Comparison of ENCODE assay signal across 8 cellular contexts in the genomic region with DNA sequence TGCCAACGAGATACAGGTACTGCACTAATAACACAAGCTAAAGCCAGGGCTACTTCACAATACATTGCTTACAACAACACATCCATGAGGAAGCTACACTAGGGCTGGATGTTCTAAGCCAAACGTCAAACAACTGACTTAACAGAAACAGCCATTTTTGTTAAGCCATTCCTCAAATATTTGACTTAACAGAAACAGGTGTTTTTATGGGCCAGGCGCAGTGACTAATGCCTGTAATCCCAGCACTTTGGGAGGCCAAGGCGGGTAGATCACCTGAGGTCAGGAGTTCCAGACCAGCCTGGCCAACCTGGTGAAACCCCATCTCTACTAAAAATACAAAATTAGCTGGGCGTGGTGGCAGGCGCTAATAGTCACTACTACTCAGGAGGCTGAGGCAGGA. TPM values are rescaled to one million over a fixed set of nuclear protein-coding genes. Genes with fewer than 3 reads are reported as not detected.
DNase-seq lines count a peak whose midpoint lies in the region; ATAC-seq and TF ChIP-seq lines count a peak whose summit lies in the region.
"Not testable (repeated sequence)": the region's sequence is repeated elsewhere in the genome, so short reads cannot be mapped to it uniquely, and the experiment has no call there.

No MANE protein-coding gene starts in this region.

- POLR2A ChIA-PET in activated CD4-positive, alpha-beta T cell treated with anti-CD3 and anti-CD28 coated beads, Interleukin-2, amount 10 ng/mL, durations not matched to agents 7 days and 5 days (lab: Charles Lee): not testable (repeated sequence)

- H3K36me3 ChIP-seq in CD4-positive, CD25-positive, alpha-beta regulatory T cell (ENCODE audit: control insufficient read depth, insufficient read depth, low read length): peaks cover 41% of the 10 kb centered on the region
- H3K36me3 ChIP-seq in OCI-LY3 (replicated peaks; ENCODE audit: low read depth, low read length): peaks cover 14% of the 10 kb centered on the region
- not testable (repeated sequence) for H3K36me3 ChIP-seq in endodermal cell (ENCODE audit: control insufficient read depth, insufficient read depth, low read length); trophoblast cell (ENCODE audit: control insufficient read depth in 1 of 2, insufficient read depth in 2 of 2, low read length in 2 of 2)
- H3K36me3 ChIP-seq in upper lobe of left lung: peaks cover 7 to 32% (median 9%) of the 10 kb centered on the region in 4 donors

- peaks cover 13 to 70% (median 37%) of the 10 kb centered on the region in 4 donors for H3K4me1 Mint-ChIP-seq in CD4-positive, CD25-positive, alpha-beta regulatory T cell
- H3K4me1 Mint-ChIP-seq in activated CD4-positive, alpha-beta T cell treated with anti-CD3 and anti-CD28 coated beads, Interleukin-2, amount 10 ng/mL, durations not matched to agents 7 days and 5 days: peaks cover 49% of the 10 kb centered on the region
- peaks cover 50% of the 10 kb centered on the region for H3K4me1 Mint-ChIP-seq in activated naive CD4-positive, alpha-beta T cell treated with anti-CD3 and anti-CD28 coated beads, Interleukin-2, amount 50 U/mL, for 24 hours
- H3K4me1 Mint-ChIP-seq in endodermal cell: not testable (repeated sequence)

- WGBS in endodermal cell (ENCODE audit: insufficient coverage in 1 of 2, insufficient read length in 1 of 2), 2 experiments: 86% methylated on average over 4 to 6 of the region's 6 CpGs
- WGBS in trophoblast cell (ENCODE audit: extremely low coverage, insufficient coverage, insufficient read length): no CpG with 5 or more reads among the region's 6 CpGs
- 85 to 93% methylated on average over 6 of the region's 6 CpGs for WGBS in upper lobe of left lung, 2 donors

- H4K8ac ChIP-seq in trophoblast cell (ENCODE audit: low read depth, low read length): not testable (repeated sequence)

- H3K79me1 ChIP-seq in trophoblast cell (ENCODE audit: low read length): not testable (repeated sequence)

- not testable (repeated sequence) for TF ChIP-seq EP300 in upper lobe of left lung (IDR thresholded peaks at IDR 0.05)

- H3K4ac ChIP-seq in trophoblast cell (ENCODE audit: low read depth, low read length): not testable (repeated sequence)

- peaks cover 23% of the 10 kb centered on the region for H3K36me3 Mint-ChIP-seq in CD4-positive, CD25-positive, alpha-beta regulatory T cell
- peaks cover 47% of the 10 kb centered on the region for H3K36me3 Mint-ChIP-seq in activated CD4-positive, alpha-beta T cell treated with anti-CD3 and anti-CD28 coated beads, Interleukin-2, amount 10 ng/mL, durations not matched to agents 7 days and 5 days (ENCODE audit: low read depth)
- peaks cover 10% of the 10 kb centered on the region for H3K36me3 Mint-ChIP-seq in activated naive CD4-positive, alpha-beta T cell treated with anti-CD3 and anti-CD28 coated beads, Interleukin-2, amount 50 U/mL, for 24 hours
- peaks cover 38% of the 10 kb centered on the region for H3K36me3 Mint-ChIP-seq in endodermal cell (ENCODE audit: low read depth)

- H3K79me2 ChIP-seq in OCI-LY3 (ENCODE audit: low read length); trophoblast cell (ENCODE audit: control insufficient read depth, insufficient read depth, low read length, poor library complexity): not testable (repeated sequence)

- not testable (repeated sequence) for H3K18ac ChIP-seq in trophoblast cell (ENCODE audit: low read length)

- H3K4me3 ChIP-seq in CD4-positive, CD25-positive, alpha-beta regulatory T cell (ENCODE audit: low read depth, low read length): peak overlapping the region; percentile 40
- not testable (repeated sequence) for H3K4me3 ChIP-seq in OCI-LY3 (ENCODE audit: low read length); endodermal cell (ENCODE audit: low read length); trophoblast cell (ENCODE audit: low read depth, low read length); upper lobe of left lung

- H3K27ac Mint-ChIP-seq in CD4-positive, CD25-positive, alpha-beta regulatory T cell: peak overlapping the region; percentile 97 to 100 (median 99)
- peak overlapping the region; percentile 97 for H3K27ac Mint-ChIP-seq in activated CD4-positive, alpha-beta T cell treated with anti-CD3 and anti-CD28 coated beads, Interleukin-2, amount 10 ng/mL, durations not matched to agents 7 days and 5 days
- peak overlapping the region; percentile 46 for H3K27ac Mint-ChIP-seq in activated naive CD4-positive, alpha-beta T cell treated with anti-CD3 and anti-CD28 coated beads, Interleukin-2, amount 50 U/mL, for 24 hours
- H3K27ac Mint-ChIP-seq in endodermal cell: not testable (repeated sequence)

- not testable (repeated sequence) for TF ChIP-seq POLR2A in upper lobe of left lung (IDR thresholded peaks at IDR 0.05)

- not testable (repeated sequence) for DNase-seq in CD4-positive, CD25-positive, alpha-beta regulatory T cell; activated CD4-positive, alpha-beta T cell treated with anti-CD3 and anti-CD28 coated beads, Interleukin-2, amount 10 ng/mL, durations not matched to agents 7 days and 5 days; upper lobe of left lung
- DNase-seq in DMS53 treated with DMSO at 0.1 percent for 48 hours (lab: John Stamatoyannopoulos, UW; ENCODE audit: unreplicated experiment) (peak; percentile 6), endodermal cell (peak; percentile 37), trophoblast cell (peak; percentile 83 to 86)

- not testable (repeated sequence) for H2BK120ac ChIP-seq in trophoblast cell (ENCODE audit: insufficient read depth, low read length, poor library complexity)

- not testable (repeated sequence) for ATAC-seq in CD4-positive, CD25-positive, alpha-beta regulatory T cell (ENCODE audit: low read depth in 2 of 2); upper lobe of left lung (ENCODE audit: low FRiP score in 2 of 2)

- peak overlapping the region; percentile 95 for H3K27ac ChIP-seq in CD4-positive, CD25-positive, alpha-beta regulatory T cell (ENCODE audit: insufficient read depth, low read length, poor library complexity, severe bottlenecking)
- not testable (repeated sequence) for H3K27ac ChIP-seq in OCI-LY3 (ENCODE audit: low read length); endodermal cell (ENCODE audit: low read depth, low read length); trophoblast cell (ENCODE audit: low read depth, low read length)
- peak overlapping the region in 3 of 4 donors; percentile 7 to 87 (median 82) for H3K27ac ChIP-seq in upper lobe of left lung

- not testable (repeated sequence) for H2AFZ ChIP-seq in OCI-LY3 (ENCODE audit: low read depth, low read length); trophoblast cell (ENCODE audit: insufficient read depth, low read length, poor library complexity)

- H3K27me3 ChIP-seq in CD4-positive, CD25-positive, alpha-beta regulatory T cell (ENCODE audit: control insufficient read depth, insufficient read depth, low read length); OCI-LY3 (ENCODE audit: low read depth, low read length); endodermal cell (ENCODE audit: control insufficient read depth, insufficient read depth, low read length, poor library complexity, severe bottlenecking); trophoblast cell (ENCODE audit: insufficient read depth, low read length); upper lobe of left lung: not testable (repeated sequence)

- not testable (repeated sequence) for H2BK5ac ChIP-seq in trophoblast cell (ENCODE audit: low read depth, low read length, poor library complexity)

- H3K4me1 ChIP-seq in CD4-positive, CD25-positive, alpha-beta regulatory T cell (ENCODE audit: control insufficient read depth, insufficient read depth, low read length, poor library complexity, severe bottlenecking): peaks cover 55% of the 10 kb centered on the region
- H3K4me1 ChIP-seq in OCI-LY3 (ENCODE audit: low read length) (peaks cover 41% of the 10 kb centered on the region), upper lobe of left lung (peaks cover 3 to 22% (median 17%) of the 10 kb centered on the region in 4 donors)
- not testable (repeated sequence) for H3K4me1 ChIP-seq in endodermal cell (ENCODE audit: control insufficient read depth, insufficient read depth, low read length); trophoblast cell (ENCODE audit: control insufficient read depth in 1 of 2, insufficient read depth in 2 of 2, low read length in 2 of 2)

- not testable (repeated sequence) for H3K27me3 Mint-ChIP-seq in CD4-positive, CD25-positive, alpha-beta regulatory T cell; activated CD4-positive, alpha-beta T cell treated with anti-CD3 and anti-CD28 coated beads, Interleukin-2, amount 10 ng/mL, durations not matched to agents 7 days and 5 days; activated naive CD4-positive, alpha-beta T cell treated with anti-CD3 and anti-CD28 coated beads, Interleukin-2, amount 50 U/mL, for 24 hours
- peaks cover 16% of the 10 kb centered on the region for H3K27me3 Mint-ChIP-seq in endodermal cell (ENCODE audit: insufficient read depth)

- not testable (repeated sequence) for TF ChIP-seq CTCF in OCI-LY3 (IDR thresholded peaks at IDR 0.05; ENCODE audit: low read depth, low read length); endodermal cell (conservative IDR thresholded peaks at IDR 0.05); upper lobe of left lung (IDR thresholded peaks at IDR 0.05)

- H2AK5ac ChIP-seq in trophoblast cell (ENCODE audit: low read length): not testable (repeated sequence)

- not testable (repeated sequence) for H3K9me3 Mint-ChIP-seq in CD4-positive, CD25-positive, alpha-beta regulatory T cell; activated CD4-positive, alpha-beta T cell treated with anti-CD3 and anti-CD28 coated beads, Interleukin-2, amount 10 ng/mL, durations not matched to agents 7 days and 5 days; activated naive CD4-positive, alpha-beta T cell treated with anti-CD3 and anti-CD28 coated beads, Interleukin-2, amount 50 U/mL, for 24 hours; endodermal cell

- H3K4me2 ChIP-seq in OCI-LY3 (ENCODE audit: low read length): peak overlapping the region; percentile 98; the same call in 1 of the 2 replicates
- not testable (repeated sequence) for H3K4me2 ChIP-seq in trophoblast cell (ENCODE audit: low read length)

- not testable (repeated sequence) for H3K23ac ChIP-seq in trophoblast cell (ENCODE audit: low read length)

- not testable (repeated sequence) for H4K91ac ChIP-seq in trophoblast cell (ENCODE audit: low read depth, low read length)

- H2BK12ac ChIP-seq in trophoblast cell (ENCODE audit: low read length): not testable (repeated sequence)

- not testable (repeated sequence) for H3K14ac ChIP-seq in trophoblast cell (ENCODE audit: low read length)

- not testable (repeated sequence) for H4K12ac ChIP-seq in trophoblast cell (ENCODE audit: low read depth, low read length)

- not testable (repeated sequence) for H3K9ac ChIP-seq in OCI-LY3 (ENCODE audit: low read length); endodermal cell (ENCODE audit: extremely low read depth, low read length, poor library complexity, severe bottlenecking); trophoblast cell (ENCODE audit: low read length)

- peak overlapping the region in 3 of 4 donors; percentile 15 to 89 (median 28) for H3K4me3 Mint-ChIP-seq in CD4-positive, CD25-positive, alpha-beta regulatory T cell
- not testable (repeated sequence) for H3K4me3 Mint-ChIP-seq in activated CD4-positive, alpha-beta T cell treated with anti-CD3 and anti-CD28 coated beads, Interleukin-2, amount 10 ng/mL, durations not matched to agents 7 days and 5 days; activated naive CD4-positive, alpha-beta T cell treated with anti-CD3 and anti-CD28 coated beads, Interleukin-2, amount 50 U/mL, for 24 hours; endodermal cell

- CTCF ChIA-PET in activated CD4-positive, alpha-beta T cell treated with anti-CD3 and anti-CD28 coated beads, Interleukin-2, amount 10 ng/mL, durations not matched to agents 7 days and 5 days (lab: Charles Lee): interaction anchor here (0.8 to 0.9 kb wide), 2 partner anchors 174 to 402 kb away, joined by 3 read pairs; no protein-coding TSS in a partner anchor

- H4K20me1 ChIP-seq in OCI-LY3 (ENCODE audit: insufficient read depth, low read length): peaks cover 27% of the 10 kb centered on the region

- not testable (repeated sequence) for H3K9me3 ChIP-seq in CD4-positive, CD25-positive, alpha-beta regulatory T cell (ENCODE audit: control insufficient read depth in 2 of 2, low read length in 2 of 2); OCI-LY3 (ENCODE audit: insufficient read depth, low read length); endodermal cell (ENCODE audit: control insufficient read depth, low read length); trophoblast cell (ENCODE audit: insufficient read depth, low read depth, low read length); upper lobe of left lung

RNA-seq across cellular contexts. Expression of a gene that starts 7.6 kb away (rescaled TPM):
- total RNA-seq in CD4-positive, CD25-positive, alpha-beta regulatory T cell: 213 TPM
- 100 to 1,000 TPM; 361 to 410 (median 381) TPM for polyA plus RNA-seq in CD4-positive, CD25-positive, alpha-beta regulatory T cell
- total RNA-seq in activated CD4-positive, alpha-beta T cell treated with anti-CD3 and anti-CD28 coated beads, Interleukin-2, amount 10 ng/mL, durations not matched to agents 7 days and 5 days: 100 to 1,000 TPM in 1 of 2 experiments, 10 to 100 TPM in 1; 84.3 to 101 TPM
- 10 to 100 TPM; 25.8 to 29.3 TPM for total RNA-seq in endodermal cell
- 15.1 TPM for polyA plus RNA-seq in endodermal cell (2013, experiment 1 of 2)
- polyA plus RNA-seq in endodermal cell (2013, experiment 2 of 2): 18.5 TPM
- 10.8 and 11.8 TPM in 2 replicates for polyA plus RNA-seq in trophoblast cell (2013)
- total RNA-seq in upper lobe of left lung: 100 to 1,000 TPM in 3 of 6 donors, 10 to 100 TPM in 3; 66.4 to 131 (median 94.8) TPM

RNA-seq across cellular contexts. Expression of a gene that starts 50.5 kb away (rescaled TPM):
- total RNA-seq in CD4-positive, CD25-positive, alpha-beta regulatory T cell: 32.5 TPM
- polyA plus RNA-seq in CD4-positive, CD25-positive, alpha-beta regulatory T cell: 1 to 10 TPM; 5.6 to 9.8 (median 7.4) TPM
- 10 to 100 TPM; 20.9 to 23.5 TPM for total RNA-seq in activated CD4-positive, alpha-beta T cell treated with anti-CD3 and anti-CD28 coated beads, Interleukin-2, amount 10 ng/mL, durations not matched to agents 7 days and 5 days
- total RNA-seq in endodermal cell (10 to 100 TPM; 36.0 to 43.9 TPM), upper lobe of left lung (10 to 100 TPM in 4 of 6 donors, 1 to 10 TPM in 2; 7.8 to 70.2 (median 14.1) TPM)
- polyA plus RNA-seq in endodermal cell (2013, experiment 1 of 2): 28.5 TPM
- 30.3 TPM for polyA plus RNA-seq in endodermal cell (2013, experiment 2 of 2)
- 12.1 and 12.8 TPM in 2 replicates for polyA plus RNA-seq in trophoblast cell (2013)
